In genomic region chr17:15398736-15399331, GRCh38 we compare ENCODE assay signal across 10 cellular contexts. TPM values are rescaled to one million over a fixed set of nuclear protein-coding genes. Genes with fewer than 3 reads are reported as not detected.
DNase-seq lines count a peak whose midpoint lies in the region; ATAC-seq and TF ChIP-seq lines count a peak whose summit lies in the region.
"Had no signal": no experiment of that assay in that cellular context is flagged by ENCODE, and none has a peak within 500 bp of the region (broad histone marks: within the 10 kb centered on the region; RNA-seq: fewer than 3 reads in every experiment).

No MANE protein-coding gene starts in this region.

- H3K9me3 ChIP-seq in Peyer's patch (no peaks in the 10 kb centered on the region), esophagus squamous epithelium (no peaks in the 10 kb centered on the region), mucosa of descending colon (no peaks in the 10 kb centered on the region)
- H3K9me3 ChIP-seq: BLaER1 treated with 17β-estradiol and CSF1 and Interleukin-3, amounts not matched to agents 10 nM and 100 nM had no signal

- ATAC-seq in mucosa of descending colon, result peak; percentile 50
- no peak for ATAC-seq in HG02678 (IDR thresholded peaks at IDR 0.05; ENCODE audit: unreplicated experiment)
- ATAC-seq in GM19324 (IDR thresholded peaks at IDR 0.05; ENCODE audit: low FRiP score, unreplicated experiment), result no peak
- ATAC-seq in HG03280 (IDR thresholded peaks at IDR 0.05; ENCODE audit: unreplicated experiment), result no peak

- intact Hi-C loops in esophagus squamous epithelium (cut with DNase I) (no loop called here), mucosa of descending colon (cut with DNase I, micrococcal nuclease) (no loop called here)

- DNase-seq in AG08395 (ENCODE audit: low spot score) (peak; percentile 72), Peyer's patch (no peak), esophagus squamous epithelium (lab: John Stamatoyannopoulos, UW) (no peak), mucosa of descending colon (no peak), NCI-H446 (lab: John Stamatoyannopoulos, UW) (no peak)
- DNase-seq: KG1 had no signal

- TF ChIP-seq POLR2A in Peyer's patch (IDR thresholded peaks at IDR 0.05) (no peak), esophagus squamous epithelium (IDR thresholded peaks at IDR 0.05) (no peak)

- TF ChIP-seq CTCF in Peyer's patch (IDR thresholded peaks at IDR 0.05) (no peak), esophagus squamous epithelium (IDR thresholded peaks at IDR 0.05) (no peak), mucosa of descending colon (IDR thresholded peaks at IDR 0.05) (no peak)

- peak overlapping the region in 3 of 4 donors; percentile 10 to 30 (median 13) for H3K27ac ChIP-seq in Peyer's patch
- peak overlapping the region in 3 of 4 donors; percentile 18 to 58 (median 42) for H3K27ac ChIP-seq in esophagus squamous epithelium
- H3K27ac ChIP-seq: BLaER1 treated with 17β-estradiol and CSF1 and Interleukin-3, amounts not matched to agents 10 nM and 100 nM had no signal

- H3K27me3 ChIP-seq in Peyer's patch (no peaks in the 10 kb centered on the region), esophagus squamous epithelium (peaks cover 0 to 12% (median 0%) of the 10 kb centered on the region in 4 donors)
- H3K27me3 ChIP-seq: BLaER1 treated with 17β-estradiol and CSF1 and Interleukin-3, amounts not matched to agents 10 nM and 100 nM had no signal

- H3K4me1 ChIP-seq in Peyer's patch, result peaks cover 0 to 14% (median 0%) of the 10 kb centered on the region in 4 donors
- H3K4me1 ChIP-seq in esophagus squamous epithelium, result peaks cover 4 to 28% (median 12%) of the 10 kb centered on the region in 3 donors
- no peaks in the 10 kb centered on the region for H3K4me1 ChIP-seq in mucosa of descending colon (ENCODE audit: low read depth)

- WGBS in esophagus squamous epithelium, 2 donors, result 23 to 36% methylated on average over 4 to 5 of the region's 5 CpGs

- H3K4me3 ChIP-seq in Peyer's patch (no peak overlapping the region), esophagus squamous epithelium (no peak overlapping the region), mucosa of descending colon (no peak overlapping the region)
- H3K4me3 ChIP-seq: BLaER1 treated with 17β-estradiol and CSF1 and Interleukin-3, amounts not matched to agents 10 nM and 100 nM had no signal

- no peaks in the 10 kb centered on the region for H3K36me3 ChIP-seq in Peyer's patch
- H3K36me3 ChIP-seq in esophagus squamous epithelium, result no peaks in the 10 kb centered on the region
- no peaks in the 10 kb centered on the region for H3K36me3 ChIP-seq in mucosa of descending colon (ENCODE audit: low read depth)
- H3K36me3 ChIP-seq: BLaER1 treated with 17β-estradiol and CSF1 and Interleukin-3, amounts not matched to agents 10 nM and 100 nM had no signal

RNA-seq across cellular contexts. Expression of gene TEKT3, which starts 57.4 kb away (rescaled TPM):
- total RNA-seq in Peyer's patch (1 to 10 TPM in 2 of 4 donors, not detected in 2; 2.5 to 3.9 TPM), esophagus squamous epithelium (under 1 TPM in 1 of 4 donors, not detected in 3; 0.83 TPM), mucosa of descending colon (under 1 TPM in 2 of 3 donors, not detected in 1; 0.60 to 0.69 TPM)
